ENCODE assay signal across 13 cellular contexts in the genomic region with DNA sequence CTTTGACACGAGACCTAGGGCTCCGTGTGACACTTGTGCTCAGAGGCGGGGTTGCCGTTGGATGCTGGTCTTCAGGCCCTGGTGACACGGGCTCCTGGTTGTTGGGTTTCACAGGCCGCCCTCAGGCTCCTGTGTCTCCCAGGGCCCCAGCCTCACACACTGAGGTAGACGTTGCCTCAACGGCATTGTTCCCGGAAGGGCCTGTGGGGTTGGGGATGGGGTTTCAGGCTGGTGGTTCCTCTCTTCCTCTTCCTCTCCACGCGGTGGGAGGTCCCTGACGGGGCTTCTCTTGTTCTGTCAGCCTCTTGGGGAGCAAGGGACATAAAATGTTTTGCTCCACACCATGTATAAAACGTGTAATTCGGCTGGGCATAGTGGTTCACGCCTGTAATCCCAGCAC.
"Had no signal": no experiment of that assay in that cellular context is flagged by ENCODE, and none has a peak within 500 bp of the region (broad histone marks: within the 10 kb centered on the region; RNA-seq: fewer than 3 reads in every experiment).

No MANE protein-coding gene starts in this region.

- H3K9me3 Mint-ChIP-seq: activated naive CD4-positive, alpha-beta T cell treated with anti-CD3 and anti-CD28 coated beads for 36 hours; central memory CD8-positive, alpha-beta T cell; effector memory CD8-positive, alpha-beta T cell; natural killer cell treated with Interleukin-12 subunit alpha and Interleukin-12 subunit beta and Interleukin-15 and Interleukin-18, amount 100 ng/mL, for 72 hours had no signal

- H3K4me1 Mint-ChIP-seq: central memory CD8-positive, alpha-beta T cell had no signal

- DNase-seq: activated CD4-positive, CD25-positive, alpha-beta regulatory T cell; activated naive CD4-positive, alpha-beta T cell treated with anti-CD3 and anti-CD28 coated beads for 36 hours; effector memory CD8-positive, alpha-beta T cell; hippocampal formation; occipital lobe; psoas muscle; right lobe of liver; stimulated activated naive CD4-positive, alpha-beta T cell; T-helper 2 cell had no signal

- H3K27ac Mint-ChIP-seq: activated naive CD4-positive, alpha-beta T cell treated with anti-CD3 and anti-CD28 coated beads for 36 hours; effector memory CD8-positive, alpha-beta T cell had no signal

- H3K27me3 Mint-ChIP-seq: central memory CD8-positive, alpha-beta T cell; effector memory CD8-positive, alpha-beta T cell; natural killer cell treated with Interleukin-12 subunit alpha and Interleukin-12 subunit beta and Interleukin-15 and Interleukin-18, amount 100 ng/mL, for 72 hours had no signal

- H3K27me3 ChIP-seq: body of pancreas, right lobe of liver, vagina had no signal

- H3K4me3 Mint-ChIP-seq: activated naive CD4-positive, alpha-beta T cell treated with anti-CD3 and anti-CD28 coated beads for 36 hours; central memory CD8-positive, alpha-beta T cell; effector memory CD8-positive, alpha-beta T cell; natural killer cell treated with Interleukin-12 subunit alpha and Interleukin-12 subunit beta and Interleukin-15 and Interleukin-18, amount 100 ng/mL, for 72 hours had no signal

- H3K4me1 ChIP-seq: body of pancreas, psoas muscle, right lobe of liver, vagina had no signal

- ATAC-seq: body of pancreas; effector memory CD8-positive, alpha-beta T cell; natural killer cell treated with Interleukin-12 subunit alpha and Interleukin-12 subunit beta and Interleukin-15 and Interleukin-18, amount 100 ng/mL, for 72 hours; right lobe of liver had no signal

- H3K4me3 ChIP-seq: body of pancreas, psoas muscle, right lobe of liver, vagina had no signal

- H3K9me3 ChIP-seq: body of pancreas, psoas muscle, right lobe of liver, vagina had no signal

- H3K27ac ChIP-seq: body of pancreas, psoas muscle, right lobe of liver, vagina had no signal
